In genomic region chr7:23713285-23714235, GRCh38 we compare ENCODE assay signal across 15 cellular contexts. TPM values are rescaled to one million over a fixed set of nuclear protein-coding genes. Genes with fewer than 3 reads are reported as not detected.
DNase-seq lines count a peak whose midpoint lies in the region; ATAC-seq, FAIRE-seq and TF ChIP-seq lines count a peak whose summit lies in the region.
"Had no signal": no experiment of that assay in that cellular context is flagged by ENCODE, and none has a peak within 500 bp of the region (broad histone marks: within the 10 kb centered on the region; RNA-seq: fewer than 3 reads in every experiment).

No MANE protein-coding gene starts in this region.

- H3K27me3 Mint-ChIP-seq in endothelial cell (ENCODE audit: unreplicated experiment) (no peaks in the 10 kb centered on the region), T-helper 17 cell (peaks cover 5% of the 10 kb centered on the region)

- BruUV-seq in PC-9 (replicated peaks; lab: Mats Ljungman, UMichigan), result no TSS peak

- no peaks in the 10 kb centered on the region for H3K4me1 Mint-ChIP-seq in endothelial cell (ENCODE audit: unreplicated experiment)
- H3K4me1 Mint-ChIP-seq in T-helper 17 cell, result peaks cover 2% of the 10 kb centered on the region

- CTCF ChIA-PET in PC-9 (lab: Charles Lee), result interaction anchor here (0.5 to 1.3 kb wide), 8 partner anchors 17 to 1385 kb away, joined by 3 to 6 read pairs (median 4); no protein-coding TSS in a partner anchor

- TF ChIP-seq CTCF in PC-9 (conservative IDR thresholded peaks at IDR 0.05), result no peak
- TF ChIP-seq CTCF in endothelial cell (IDR thresholded peaks at IDR 0.05; ENCODE audit: unreplicated experiment), result no peak
- TF ChIP-seq CTCF in GM13976 (IDR thresholded peaks at IDR 0.05; ENCODE audit: borderline replicate concordance, control extremely low read depth, extremely low read depth, insufficient read depth, missing control alignments), result no peak

- H4K8ac ChIP-seq in trophoblast cell (ENCODE audit: low read depth, low read length), result no peak overlapping the region

- no peak overlapping the region for H2AK5ac ChIP-seq in trophoblast cell (ENCODE audit: low read length)

- H3K36me3 Mint-ChIP-seq in endothelial cell (ENCODE audit: low read depth, unreplicated experiment), result no peaks in the 10 kb centered on the region
- H3K36me3 Mint-ChIP-seq in T-helper 17 cell (ENCODE audit: low read depth), result no peaks in the 10 kb centered on the region

- no peak overlapping the region for H4K91ac ChIP-seq in trophoblast cell (ENCODE audit: low read depth, low read length)

- H2AFZ ChIP-seq in PC-9 (no peak overlapping the region), trophoblast cell (ENCODE audit: insufficient read depth, low read length, poor library complexity) (no peak overlapping the region)

- peaks cover 5% of the 10 kb centered on the region; the same call in 1 of the 2 replicates for H3F3A ChIP-seq in PC-9 (ENCODE audit: insufficient read depth, low read depth)

- WGBS in trophoblast cell (ENCODE audit: extremely low coverage, insufficient coverage, insufficient read length), result no CpG with 5 or more reads among the region's 7 CpGs

- H3K9ac ChIP-seq in trophoblast cell (ENCODE audit: low read length), result no peak overlapping the region

- no peak overlapping the region for H3K14ac ChIP-seq in trophoblast cell (ENCODE audit: low read length)

- H3K4me2 ChIP-seq in PC-9, result peak overlapping the region; percentile 22; the same call in 1 of the 2 replicates
- no peak overlapping the region for H3K4me2 ChIP-seq in trophoblast cell (ENCODE audit: low read length)

- DNase-seq in ELR (ENCODE audit: low read depth) (peak; percentile 98), PC-9 (peak; percentile 48 to 93), endothelial cell (ENCODE audit: low spot score) (no peak), trophoblast cell (peak; percentile 63 to 92), C1 segment of cervical spinal cord (lab: John Stamatoyannopoulos, UW) (no peak), GM19239 (ENCODE audit: insufficient read length, low spot score) (no peak), T-helper 17 cell (no peak), GM13976 (ENCODE audit: low spot score) (no peak)
- DNase-seq: activated CD8-positive, alpha-beta memory T cell treated with anti-CD3 and anti-CD28 coated beads, Interleukin-2, amount 50 U/mL, for 48 hours; head of caudate nucleus; mucosa of descending colon; NCI-H1092 treated with DMSO at 0.1 percent for 48 hours; small intestine; stimulated activated CD8-positive, alpha-beta memory T cell treated with anti-CD3 and anti-CD28 coated beads, Interleukin-4, amount 100 ng/mL, for 48 hours had no signal

- POLR2A ChIA-PET in PC-9 (lab: Charles Lee; ENCODE audit: unreplicated experiment), result interaction anchor here (0.6 to 0.7 kb wide), 8 partner anchors 47 to 1759 kb away, joined by 3 to 7 read pairs (median 4); partner anchors contain the start of gene PALS2

- in situ Hi-C loops in GM13976 (cut with MboI; ENCODE audit: low sequenced_read_pairs, unreplicated experiment), result loop anchor here (25.0 kb wide), 1 partner anchor 426 kb away; the partner anchor contains the start of gene MALSU1

- no peak overlapping the region for H3K18ac ChIP-seq in trophoblast cell (ENCODE audit: low read length)

- H3K27ac ChIP-seq in PC-9, result no peak overlapping the region
- H3K27ac ChIP-seq in trophoblast cell (ENCODE audit: low read depth, low read length), result no peak overlapping the region

- H3K9me3 ChIP-seq in PC-9 (ENCODE audit: insufficient read depth, low read depth) (no peaks in the 10 kb centered on the region; the same call in 1 of the 2 replicates), trophoblast cell (ENCODE audit: insufficient read depth, low read depth, low read length) (no peaks in the 10 kb centered on the region), T-helper 17 cell (ENCODE audit: control insufficient read depth, low read length, poor library complexity, severe bottlenecking) (no peaks in the 10 kb centered on the region)
- H3K9me3 ChIP-seq: mucosa of descending colon had no signal

- H2BK12ac ChIP-seq in trophoblast cell (ENCODE audit: low read length), result no peak overlapping the region

- no peaks in the 10 kb centered on the region for H4K20me1 ChIP-seq in PC-9 (ENCODE audit: insufficient read depth)

- H2BK120ac ChIP-seq in trophoblast cell (ENCODE audit: insufficient read depth, low read length, poor library complexity), result no peak overlapping the region

- H2BK5ac ChIP-seq in trophoblast cell (ENCODE audit: low read depth, low read length, poor library complexity), result no peak overlapping the region

- H3K36me3 ChIP-seq in PC-9 (ENCODE audit: low read depth), result no peaks in the 10 kb centered on the region
- H3K36me3 ChIP-seq in trophoblast cell (ENCODE audit: control insufficient read depth in 1 of 2, insufficient read depth in 2 of 2, low read length in 2 of 2), result no peaks in the 10 kb centered on the region

- no peaks in the 10 kb centered on the region for H3K79me2 ChIP-seq in PC-9 (ENCODE audit: low read depth)
- H3K79me2 ChIP-seq in trophoblast cell (ENCODE audit: control insufficient read depth, insufficient read depth, low read length, poor library complexity), result no peaks in the 10 kb centered on the region

- no peak for FAIRE-seq in GM19239 (lab: Jason Lieb, UNC)
- FAIRE-seq: small intestine had no signal

- H3K4ac ChIP-seq in trophoblast cell (ENCODE audit: low read depth, low read length), result no peak overlapping the region

- no peak overlapping the region for H3K23ac ChIP-seq in trophoblast cell (ENCODE audit: low read length)

- H3K9me2 ChIP-seq in PC-9 (ENCODE audit: insufficient read depth), result no peaks in the 10 kb centered on the region

- H3K4me1 ChIP-seq in PC-9 (replicated peaks; ENCODE audit: insufficient read depth) (peaks cover 22% of the 10 kb centered on the region), trophoblast cell (ENCODE audit: control insufficient read depth in 1 of 2, insufficient read depth in 2 of 2, low read length in 2 of 2) (no peaks in the 10 kb centered on the region)

- H3K4me3 Mint-ChIP-seq in endothelial cell (ENCODE audit: unreplicated experiment) (no peak overlapping the region), T-helper 17 cell (no peak overlapping the region)
- H3K4me3 Mint-ChIP-seq: T-helper 2 cell treated with Interferon-gamma antibody and Interleukin-4, amounts not matched to agents 5 μg/mL and 100 μg/mL, for 36 hours had no signal

- H3K27me3 ChIP-seq in PC-9 (ENCODE audit: insufficient read depth, low read depth) (no peaks in the 10 kb centered on the region), trophoblast cell (ENCODE audit: insufficient read depth, low read length) (no peaks in the 10 kb centered on the region)

- no peaks in the 10 kb centered on the region for H3K79me1 ChIP-seq in trophoblast cell (ENCODE audit: low read length)

- H3K27ac Mint-ChIP-seq in endothelial cell (ENCODE audit: unreplicated experiment), result peak overlapping the region; percentile 25
- H3K27ac Mint-ChIP-seq in T-helper 17 cell, result no peak overlapping the region
- H3K27ac Mint-ChIP-seq: T-helper 2 cell treated with Interferon-gamma antibody and Interleukin-4, amounts not matched to agents 5 μg/mL and 100 μg/mL, for 36 hours had no signal

- intact Hi-C loops in PC-9 (cut with micrococcal nuclease; ENCODE audit: unreplicated experiment), result loop anchor here (1.0 to 10.0 kb wide), 5 partner anchors 22 to 1189 kb away; partner anchors contain the start of gene IGF2BP3

- ATAC-seq in T-helper 17 cell, result no peak
- ATAC-seq: mucosa of descending colon had no signal

- H3K9me3 Mint-ChIP-seq in endothelial cell (ENCODE audit: unreplicated experiment), result no peaks in the 10 kb centered on the region
- H3K9me3 Mint-ChIP-seq: T-helper 2 cell treated with Interferon-gamma antibody and Interleukin-4, amounts not matched to agents 5 μg/mL and 100 μg/mL, for 36 hours had no signal

- no peak overlapping the region for H3K4me3 ChIP-seq in PC-9
- H3K4me3 ChIP-seq in trophoblast cell (ENCODE audit: low read depth, low read length), result no peak overlapping the region
- H3K4me3 ChIP-seq: mucosa of descending colon had no signal

- H4K12ac ChIP-seq in trophoblast cell (ENCODE audit: low read depth, low read length), result no peak overlapping the region

RNA-seq across cellular contexts. Expression of gene STK31, which starts 3.5 kb away (rescaled TPM):
- total RNA-seq in PC-9 (2021), result 0.48 and 0.57 TPM in 2 replicates
- 0.33 TPM for total RNA-seq in endothelial cell (ENCODE audit: unreplicated experiment)
- 0.10 and 0.15 TPM in 2 replicates for polyA plus RNA-seq in trophoblast cell (2013)
- under 1 TPM; 0.26 to 0.80 TPM for total RNA-seq in T-helper 17 cell

RNA-seq across cellular contexts. Expression of gene FAM221A, which starts 33.6 kb away (rescaled TPM):
- 2.4 and 3.6 TPM in 2 replicates for total RNA-seq in PC-9 (2021)
- 7.3 TPM for total RNA-seq in endothelial cell (ENCODE audit: unreplicated experiment)
- 2.0 and 2.3 TPM in 2 replicates for polyA plus RNA-seq in trophoblast cell (2013)
- 1 to 10 TPM; 4.8 to 6.2 TPM for total RNA-seq in T-helper 17 cell

Comparison
In these comparisons a context has a peak if more than half of its experiments do, and no peak if none do; other contexts are left out.
1. DNase-seq: peak in ELR (single experiment), PC-9 (2 of 2) and trophoblast cell (2 of 2); none in endothelial cell (single experiment), C1 segment of cervical spinal cord (0 of 14), GM19239 (single experiment), T-helper 17 cell (0 of 3) and GM13976 (single experiment).